8 cellular contexts compared by ENCODE assay signal in genomic region chr2:152134488-152135280, GRCh38. TPM values are rescaled to one million over a fixed set of nuclear protein-coding genes. Genes with fewer than 3 reads are reported as not detected.
DNase-seq lines count a peak whose midpoint lies in the region; ATAC-seq, FAIRE-seq and TF ChIP-seq lines count a peak whose summit lies in the region.

No MANE protein-coding gene starts in this region.

- no peaks in the 10 kb centered on the region for H3K27me3 Mint-ChIP-seq in Caco-2 (ENCODE audit: insufficient read depth, unreplicated experiment)

- FAIRE-seq in HTR-8/SVneo (lab: Jason Lieb, UNC): no peak

- no peaks in the 10 kb centered on the region for H3K9me3 Mint-ChIP-seq in Caco-2 (ENCODE audit: unreplicated experiment)
- no peaks in the 10 kb centered on the region for H3K9me3 Mint-ChIP-seq in stimulated activated effector memory CD8-positive, alpha-beta T cell treated with anti-CD3 and anti-CD28 coated beads, Interleukin-12 subunit alpha, Interleukin-12 subunit beta, amount 100 ng/mL, for 72 hours

- in situ Hi-C loops in brain microvascular endothelial cell (cut with HindIII; ENCODE audit: low pct_ligation_motif_present, low sequenced_read_pairs): no loop called here

- 81 to 83% (median 82%) methylated on average over 5 of the region's 5 CpGs for WGBS in spleen, 5 donors

- intact Hi-C loops in Caco-2 (cut with micrococcal nuclease; ENCODE audit: unreplicated experiment) (loop anchor here (2.0 kb wide), 1 partner anchor 40 kb away; the partner anchor contains the start of gene STAM2), spleen (cut with DNase I; ENCODE audit: low total_unique reads) (no loop called here)

- H3K4me3 Mint-ChIP-seq in Caco-2 (ENCODE audit: unreplicated experiment): peak overlapping the region; percentile 8
- no peak overlapping the region for H3K4me3 Mint-ChIP-seq in stimulated activated effector memory CD8-positive, alpha-beta T cell treated with anti-CD3 and anti-CD28 coated beads, Interleukin-12 subunit alpha, Interleukin-12 subunit beta, amount 100 ng/mL, for 72 hours

- H3K9me3 ChIP-seq in Caco-2 (no peaks in the 10 kb centered on the region), spleen (no peaks in the 10 kb centered on the region)

- H3K36me3 Mint-ChIP-seq in Caco-2 (ENCODE audit: insufficient read depth, unreplicated experiment): peaks cover 6% of the 10 kb centered on the region
- H3K36me3 Mint-ChIP-seq in stimulated activated effector memory CD8-positive, alpha-beta T cell treated with anti-CD3 and anti-CD28 coated beads, Interleukin-12 subunit alpha, Interleukin-12 subunit beta, amount 100 ng/mL, for 72 hours: peaks cover 30% of the 10 kb centered on the region

- H3K4me3 ChIP-seq in Caco-2 (ENCODE audit: low read depth, low read length): no peak overlapping the region
- H3K4me3 ChIP-seq in brain microvascular endothelial cell (ENCODE audit: low read depth, low read length): no peak overlapping the region
- H3K4me3 ChIP-seq in spleen: no peak overlapping the region

- H3K4me1 ChIP-seq in Caco-2: peaks cover 21% of the 10 kb centered on the region
- H3K4me1 ChIP-seq in spleen: no peaks in the 10 kb centered on the region

- TF ChIP-seq CTCF in Caco-2 (IDR thresholded peaks at IDR 0.05; ENCODE audit: insufficient read depth in 1 of 2, low read depth in 1 of 2, low read length in 1 of 2, severe bottlenecking in 1 of 2, unreplicated experiment in 1 of 2): no peak
- TF ChIP-seq CTCF in brain microvascular endothelial cell (IDR thresholded peaks at IDR 0.05; ENCODE audit: low read depth, low read length, missing control alignments): no peak
- TF ChIP-seq CTCF in spleen (IDR thresholded peaks at IDR 0.05 in 8 of 11, conservative IDR thresholded peaks at IDR 0.05 in 3 of 11): no peak

- POLR2A ChIA-PET in Caco-2 (lab: Charles Lee): no interaction called here

- peak; percentile 71 for ATAC-seq in GM19438 (IDR thresholded peaks at IDR 0.05; ENCODE audit: low read depth, unreplicated experiment)
- peak; percentile 75 for ATAC-seq in HG03378 (IDR thresholded peaks at IDR 0.05; ENCODE audit: unreplicated experiment)
- ATAC-seq in stimulated activated effector memory CD8-positive, alpha-beta T cell treated with anti-CD3 and anti-CD28 coated beads, Interleukin-12 subunit alpha, Interleukin-12 subunit beta, amount 100 ng/mL, for 72 hours: peak; percentile 91

- peak overlapping the region; percentile 51 for H3K27ac ChIP-seq in brain microvascular endothelial cell
- no peak overlapping the region for H3K27ac ChIP-seq in spleen

- no TSS peak for BruUV-seq in Caco-2 (replicated peaks; lab: Mats Ljungman, UMichigan)

- DNase-seq in Caco-2 (no peak), brain microvascular endothelial cell (peak; percentile 72), spleen (no peak), HTR-8/SVneo (ENCODE audit: insufficient read length, low spot score) (no peak), 8988T (no peak)
- DNase-seq in stimulated activated effector memory CD8-positive, alpha-beta T cell treated with anti-CD3 and anti-CD28 coated beads, Interleukin-12 subunit alpha, Interleukin-12 subunit beta, amount 100 ng/mL, for 72 hours (ENCODE audit: low spot score in 2 of 2): peak; percentile 11 to 60

- no peaks in the 10 kb centered on the region for H3K36me3 ChIP-seq in Caco-2 (ENCODE audit: control insufficient read depth, insufficient read depth, low read length)
- H3K36me3 ChIP-seq in brain microvascular endothelial cell (replicated peaks): no peaks in the 10 kb centered on the region
- H3K36me3 ChIP-seq in spleen: peaks cover 0 to 71% (median 14%) of the 10 kb centered on the region in 6 donors

- H3K27ac Mint-ChIP-seq in Caco-2 (ENCODE audit: unreplicated experiment): peak overlapping the region; percentile 46
- H3K27ac Mint-ChIP-seq in stimulated activated effector memory CD8-positive, alpha-beta T cell treated with anti-CD3 and anti-CD28 coated beads, Interleukin-12 subunit alpha, Interleukin-12 subunit beta, amount 100 ng/mL, for 72 hours: no peak overlapping the region

- TF ChIP-seq POLR2A in spleen (IDR thresholded peaks at IDR 0.05): no peak

- CTCF ChIA-PET in Caco-2 (lab: Charles Lee): interaction anchor here (0.9 kb wide), 1 partner anchor 40 kb away, joined by 3 read pairs; no protein-coding TSS in a partner anchor

- peaks cover 13% of the 10 kb centered on the region for H3K4me1 Mint-ChIP-seq in Caco-2 (ENCODE audit: low read depth, unreplicated experiment)
- H3K4me1 Mint-ChIP-seq in stimulated activated effector memory CD8-positive, alpha-beta T cell treated with anti-CD3 and anti-CD28 coated beads, Interleukin-12 subunit alpha, Interleukin-12 subunit beta, amount 100 ng/mL, for 72 hours: peaks cover 14% of the 10 kb centered on the region

- no peaks in the 10 kb centered on the region for H3K27me3 ChIP-seq in Caco-2 (replicated peaks; ENCODE audit: control insufficient read depth, insufficient read depth, low read length)
- H3K27me3 ChIP-seq in brain microvascular endothelial cell (replicated peaks): no peaks in the 10 kb centered on the region
- no peaks in the 10 kb centered on the region for H3K27me3 ChIP-seq in spleen (replicated peaks in 1 of 7)

RNA-seq across cellular contexts. Expression of gene CACNB4, which starts 35.8 kb away (rescaled TPM):
- total RNA-seq in Caco-2 (2022) (1.00 and 1.0 TPM in 2 replicates), spleen (1 to 10 TPM; 1.3 to 5.1 (median 2.3) TPM)
- under 1 TPM; 0.14 to 0.52 (median 0.42) TPM for polyA plus RNA-seq in spleen

RNA-seq across cellular contexts. Expression of gene STAM2, which starts 40.9 kb away (rescaled TPM):
- total RNA-seq in Caco-2 (2022) (20.3 and 24.4 TPM in 2 replicates), spleen (10 to 100 TPM; 25.4 to 41.2 (median 33.2) TPM)
- polyA plus RNA-seq in spleen: 1 to 10 TPM; 5.7 to 6.7 (median 5.8) TPM

Comparison
In these comparisons a context has a peak if more than half of its experiments do, and no peak if none do; other contexts are left out.
1. DNase-seq: peak in brain microvascular endothelial cell (single experiment) and stimulated activated effector memory CD8-positive, alpha-beta T cell treated with anti-CD3 and anti-CD28 coated beads, Interleukin-12 subunit alpha, Interleukin-12 subunit beta, amount 100 ng/mL, for 72 hours (2 of 2); none in Caco-2 (0 of 2), spleen (single experiment), HTR-8/SVneo (single experiment) and 8988T (single experiment).
2. Peak in every context shown above with its lines, with median percentiles within 50 percentile points of each other: ATAC-seq.